8 cellular contexts compared by ENCODE assay signal in genomic region chr9:84667571-84668203, GRCh38. TPM values are rescaled to one million over a fixed set of nuclear protein-coding genes. Genes with fewer than 3 reads are reported as not detected.
DNase-seq lines count a peak whose midpoint lies in the region; ATAC-seq and TF ChIP-seq lines count a peak whose summit lies in the region.

No MANE protein-coding gene starts in this region.

- H3K9me3 ChIP-seq in hepatocyte (ENCODE audit: low read depth) = no peaks in the 10 kb centered on the region

- 15% methylated on average over 27 of the region's 27 CpGs for WGBS in hepatocyte (ENCODE audit: low lambda C conversion rate, missing lambda C conversion rate)

- no peaks in the 10 kb centered on the region for H3K9me2 ChIP-seq in hepatocyte (replicated peaks; ENCODE audit: insufficient read depth)

- peak overlapping the region; percentile 53 for H2AFZ ChIP-seq in hepatocyte

- H3K36me3 ChIP-seq in hepatocyte (replicated peaks; ENCODE audit: insufficient read depth, low read depth) = no peaks in the 10 kb centered on the region

- peak overlapping the region; percentile 97 for H3K4me2 ChIP-seq in hepatocyte

- peak overlapping the region; percentile 25 for H3K4me3 Mint-ChIP-seq in activated T-cell treated with anti-CD3 and anti-CD28 coated beads, Interleukin-2, amount 50 U/mL, for 24 hours
- peak overlapping the region; percentile 76 to 80 for H3K4me3 Mint-ChIP-seq in activated T-cell treated with anti-CD3 and anti-CD28 coated beads, Interleukin-2, amount 50 U/mL, for 72 hours

- peaks cover 4% of the 10 kb centered on the region for H3K9me3 Mint-ChIP-seq in activated T-cell treated with anti-CD3 and anti-CD28 coated beads, Interleukin-2, amount 50 U/mL, for 24 hours
- H3K9me3 Mint-ChIP-seq in activated T-cell treated with anti-CD3 and anti-CD28 coated beads, Interleukin-2, amount 50 U/mL, for 72 hours = no peaks in the 10 kb centered on the region

- H3K36me3 Mint-ChIP-seq in activated T-cell treated with anti-CD3 and anti-CD28 coated beads, Interleukin-2, amount 50 U/mL, for 24 hours (ENCODE audit: low read depth) = no peaks in the 10 kb centered on the region
- H3K36me3 Mint-ChIP-seq in activated T-cell treated with anti-CD3 and anti-CD28 coated beads, Interleukin-2, amount 50 U/mL, for 72 hours (ENCODE audit: insufficient read depth in 2 of 2) = no peaks in the 10 kb centered on the region

- H3K27ac ChIP-seq in hepatocyte = no peak overlapping the region

- TF ChIP-seq CTCF in hepatocyte (IDR thresholded peaks at IDR 0.05; ENCODE audit: poor library complexity) = peak; percentile 35

- H4K20me1 ChIP-seq in hepatocyte (ENCODE audit: insufficient read depth, poor library complexity, severe bottlenecking) = no peaks in the 10 kb centered on the region

- H3K27ac Mint-ChIP-seq in activated T-cell treated with anti-CD3 and anti-CD28 coated beads, Interleukin-2, amount 50 U/mL, for 24 hours = no peak overlapping the region
- no peak overlapping the region for H3K27ac Mint-ChIP-seq in activated T-cell treated with anti-CD3 and anti-CD28 coated beads, Interleukin-2, amount 50 U/mL, for 72 hours

- H3K27me3 ChIP-seq in hepatocyte = peaks cover 52% of the 10 kb centered on the region

- H3K27me3 Mint-ChIP-seq in activated T-cell treated with anti-CD3 and anti-CD28 coated beads, Interleukin-2, amount 50 U/mL, for 24 hours = peaks cover 64% of the 10 kb centered on the region
- peaks cover 60% of the 10 kb centered on the region for H3K27me3 Mint-ChIP-seq in activated T-cell treated with anti-CD3 and anti-CD28 coated beads, Interleukin-2, amount 50 U/mL, for 72 hours (ENCODE audit: low read depth)

- H3K4me3 ChIP-seq in hepatocyte = peak overlapping the region; percentile 18
- H3K4me3 ChIP-seq in skeletal muscle cell (ENCODE audit: low read depth, low read length) = peak overlapping the region; percentile 46

- ATAC-seq in HG02938 (IDR thresholded peaks at IDR 0.05; ENCODE audit: unreplicated experiment) = peak; percentile 43
- peak; percentile 18 to 33 for ATAC-seq in activated T-cell treated with anti-CD3 and anti-CD28 coated beads, Interleukin-2, amount 50 U/mL, for 72 hours (replicated peaks in 1 of 2)

- no peaks in the 10 kb centered on the region for H3K79me2 ChIP-seq in hepatocyte

- no peak for DNase-seq in activated T-cell treated with anti-CD3 and anti-CD28 coated beads, Interleukin-2, amount 50 U/mL, for 24 hours
- no peak for DNase-seq in activated T-cell treated with anti-CD3 and anti-CD28 coated beads for 4 hours
- peak in 1 of 2 donors; percentile 8 for DNase-seq in activated T-cell treated with anti-CD3 and anti-CD28 coated beads, Interleukin-2, amount 50 U/mL, for 72 hours
- DNase-seq in hepatocyte (ENCODE audit: low spot score) = peak; percentile 14
- no peak for DNase-seq in skeletal muscle cell (ENCODE audit: low read depth)
- DNase-seq in UCSD-AML1 (lab: John Stamatoyannopoulos, UW; ENCODE audit: unreplicated experiment) = no peak
- DNase-seq in NCI-H2171 (lab: John Stamatoyannopoulos, UW) = no peak

- peaks cover 20% of the 10 kb centered on the region for H3K4me1 Mint-ChIP-seq in activated T-cell treated with anti-CD3 and anti-CD28 coated beads, Interleukin-2, amount 50 U/mL, for 24 hours (ENCODE audit: low read depth)
- peaks cover 12% of the 10 kb centered on the region for H3K4me1 Mint-ChIP-seq in activated T-cell treated with anti-CD3 and anti-CD28 coated beads, Interleukin-2, amount 50 U/mL, for 72 hours (ENCODE audit: low read depth)

- peaks cover 11% of the 10 kb centered on the region for H3K4me1 ChIP-seq in hepatocyte (ENCODE audit: insufficient read depth)

RNA-seq across cellular contexts. Expression of gene NTRK2, which starts 1.8 kb away (rescaled TPM):
- 1 to 10 TPM in 1 of 2 donors, under 1 TPM in 1; 0.41 to 3.3 TPM for total RNA-seq in activated T-cell treated with anti-CD3 and anti-CD28 coated beads, Interleukin-2, amount 50 U/mL, for 72 hours
- total RNA-seq in hepatocyte = 3.4 and 3.7 TPM in 2 replicates
- 0.99 and 3.4 TPM in 2 replicates for polyA plus RNA-seq in hepatocyte
